Comparison of ENCODE assay signal across 8 cellular contexts in the genomic region with DNA sequence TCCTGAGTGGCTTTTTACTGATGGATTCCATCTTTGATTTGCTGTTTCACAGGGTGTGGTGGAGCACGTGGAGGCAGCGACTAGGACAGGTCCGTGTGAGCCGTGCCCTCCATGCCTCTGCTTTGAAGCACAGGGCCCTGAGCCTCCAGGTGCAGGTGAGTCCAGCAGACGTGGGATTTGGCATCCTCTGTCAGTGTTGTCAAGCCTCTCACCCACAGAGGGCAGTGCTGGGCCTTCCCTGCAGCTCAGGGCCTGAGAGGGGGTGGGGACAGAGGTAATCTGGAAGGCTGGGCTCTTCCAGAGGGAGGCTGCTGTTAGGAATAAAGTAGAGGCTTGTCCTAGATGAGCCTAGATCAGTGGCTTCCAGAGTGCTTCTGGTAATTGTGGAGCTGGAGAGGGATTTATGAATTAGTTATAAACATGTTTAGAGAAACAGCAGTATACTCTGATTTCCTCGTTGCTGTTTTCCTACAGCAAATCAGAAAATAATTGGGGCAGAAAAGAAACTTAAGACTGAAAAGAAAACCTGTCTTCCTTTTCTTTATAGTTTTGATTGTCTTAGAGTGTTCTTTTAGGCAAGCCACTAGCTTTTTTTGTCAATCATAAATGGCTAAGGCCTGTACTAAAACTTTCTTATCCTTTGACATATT.
DNase-seq lines count a peak whose midpoint lies in the region; ATAC-seq and TF ChIP-seq lines count a peak whose summit lies in the region.

No MANE protein-coding gene starts in this region.

- H3K27me3 Mint-ChIP-seq in WTC11 (ENCODE audit: low read depth): no peaks in the 10 kb centered on the region
- H3K27me3 Mint-ChIP-seq in central memory CD8-positive, alpha-beta T cell: no peaks in the 10 kb centered on the region

- DNase-seq in SKM-1 treated with dmso at 0.1 percent for 144 hours (lab: John Stamatoyannopoulos, UW; ENCODE audit: unreplicated experiment) (peak; percentile 24), SKM-1 (lab: John Stamatoyannopoulos, UW; ENCODE audit: unreplicated experiment) (no peak), NCI-H2107 treated with DMSO at 0.1 percent for 48 hours (lab: John Stamatoyannopoulos, UW; ENCODE audit: unreplicated experiment) (peak; percentile 81), WTC11 (ENCODE audit: low spot score) (peak; percentile 91), kidney glomerular epithelial cell (lab: John Stamatoyannopoulos, UW) (peak; percentile 66), mesenteric fat pad (ENCODE audit: low spot score) (no peak)
- no peak for DNase-seq in central memory CD8-positive, alpha-beta T cell (ENCODE audit: low spot score in 2 of 2)
- DNase-seq in stimulated activated CD4-positive, alpha-beta T cell treated with anti-CD3 and anti-CD28 coated beads, Interleukin-1b, Interleukin-23, amount 100 ng/mL, for 4 hours (ENCODE audit: low read depth in 2 of 2): peak; percentile 22 to 47

- no peak overlapping the region for H3K4me3 Mint-ChIP-seq in WTC11
- no peak overlapping the region for H3K4me3 Mint-ChIP-seq in central memory CD8-positive, alpha-beta T cell

- CTCF ChIA-PET in WTC11 (lab: Charles Lee): interaction anchor here (0.7 to 1.9 kb wide), 13 partner anchors 9 to 409 kb away, joined by 3 to 9 read pairs (median 4); partner anchors contain the start of gene PISD

- POLR2A ChIA-PET in WTC11 (lab: Charles Lee): interaction anchor here (0.7 kb wide), 1 partner anchor 69 kb away, joined by 3 read pairs; no protein-coding TSS in a partner anchor

- H3K4me1 Mint-ChIP-seq in WTC11: peaks cover 5% of the 10 kb centered on the region
- peaks cover 4% of the 10 kb centered on the region for H3K4me1 Mint-ChIP-seq in central memory CD8-positive, alpha-beta T cell

- no peaks in the 10 kb centered on the region for H3K9me3 Mint-ChIP-seq in WTC11
- no peaks in the 10 kb centered on the region for H3K9me3 Mint-ChIP-seq in central memory CD8-positive, alpha-beta T cell

- H3K36me3 Mint-ChIP-seq in WTC11: peaks cover 7% of the 10 kb centered on the region; the same call in 1 of the 2 replicates
- H3K36me3 Mint-ChIP-seq in central memory CD8-positive, alpha-beta T cell (ENCODE audit: insufficient read depth): peaks cover 51% of the 10 kb centered on the region

- TF ChIP-seq CTCF in WTC11 (IDR thresholded peaks at IDR 0.05): peak; percentile 48; the same call in 1 of the 2 replicates

- peak overlapping the region; percentile 21; the same call in 1 of the 2 replicates for H3K27ac Mint-ChIP-seq in WTC11
- H3K27ac Mint-ChIP-seq in central memory CD8-positive, alpha-beta T cell (ENCODE audit: low read depth): peak overlapping the region; percentile 65

- peak; percentile 100 for ATAC-seq in WTC11
- ATAC-seq in central memory CD8-positive, alpha-beta T cell (replicated peaks; ENCODE audit: extremely low read depth, poor library complexity, severe bottlenecking): no peak

TF ChIP-seq in WTC11, 78 proteins besides CTCF, POLR2A, EP300 and RAD21:
- TF ChIP-seq GTF2I (CRISPR knock-in tag; conservative IDR thresholded peaks at IDR 0.05) (no peak), CREM (CRISPR knock-in tag; IDR thresholded peaks at IDR 0.05) (0 out of 2 replicates have a peak, but pooled peaks have one; percentile 34), HMGXB4 (CRISPR knock-in tag; IDR thresholded peaks at IDR 0.05) (0 out of 2 replicates have a peak, but pooled peaks have one; percentile 67), TEAD1 (CRISPR knock-in tag; IDR thresholded peaks at IDR 0.05) (no peak), ZNF121 (CRISPR knock-in tag; IDR thresholded peaks at IDR 0.05) (peak; percentile 87; the same call in 1 of the 2 replicates)

Comparison
In these comparisons a context has a peak if more than half of its experiments do, and no peak if none do; other contexts are left out.
1. DNase-seq: peak in SKM-1 treated with dmso at 0.1 percent for 144 hours (single experiment), NCI-H2107 treated with DMSO at 0.1 percent for 48 hours (single experiment), WTC11 (single experiment), kidney glomerular epithelial cell (single experiment) and stimulated activated CD4-positive, alpha-beta T cell treated with anti-CD3 and anti-CD28 coated beads, Interleukin-1b, Interleukin-23, amount 100 ng/mL, for 4 hours (2 of 2); none in SKM-1 (single experiment), central memory CD8-positive, alpha-beta T cell (0 of 2) and mesenteric fat pad (single experiment).